Comparison of ENCODE assay signal across 26 cellular contexts in the genomic region with DNA sequence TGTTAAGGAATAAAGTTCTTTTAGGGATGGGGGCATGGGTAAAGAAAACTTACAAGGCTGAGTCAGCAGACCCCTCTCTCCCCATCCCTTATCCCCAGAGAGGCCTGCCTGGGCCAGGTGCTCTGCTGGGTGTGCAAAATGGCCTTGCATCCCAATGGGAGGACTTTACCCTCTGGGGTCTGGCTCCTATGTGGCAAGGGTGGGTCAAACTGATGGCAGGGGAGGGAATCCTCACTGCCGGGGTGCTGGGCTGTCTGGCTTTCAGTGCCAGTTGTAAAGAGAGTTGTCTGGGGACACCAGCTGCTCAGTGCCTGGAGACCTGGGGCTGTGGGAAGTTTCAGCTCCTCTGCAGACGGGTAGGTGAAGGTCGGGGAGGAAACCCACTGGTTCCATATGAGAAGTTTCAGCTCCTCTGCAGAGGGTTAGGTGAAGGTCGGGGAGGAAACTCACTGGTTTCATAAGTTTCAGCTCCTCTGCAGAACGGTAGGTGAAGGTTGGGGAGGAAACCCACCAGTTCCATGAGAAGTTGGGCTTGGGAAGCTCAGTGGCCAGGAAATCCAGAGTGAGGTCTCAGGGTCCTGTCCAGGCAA.
DNase-seq lines count a peak whose midpoint lies in the region; ATAC-seq and TF ChIP-seq lines count a peak whose summit lies in the region.
"Had no signal": no experiment of that assay in that cellular context is flagged by ENCODE, and none has a peak within 500 bp of the region (broad histone marks: within the 10 kb centered on the region; RNA-seq: fewer than 3 reads in every experiment).

No MANE protein-coding gene starts in this region.

- no peak for TF ChIP-seq CTCF in foreskin keratinocyte (conservative IDR thresholded peaks at IDR 0.05)

- H3K27ac ChIP-seq in foreskin keratinocyte: no peak overlapping the region
- H3K27ac ChIP-seq: dorsolateral prefrontal cortex, gastroesophageal sphincter, RWPE1, spleen, stomach, upper lobe of left lung had no signal

- peaks cover 5% of the 10 kb centered on the region for H3K4me1 ChIP-seq in foreskin keratinocyte
- H3K4me1 ChIP-seq: gastroesophageal sphincter, spleen, stomach, upper lobe of left lung had no signal

- peak; percentile 47 for DNase-seq in mesenteric fat pad (ENCODE audit: low spot score)
- DNase-seq in putamen (ENCODE audit: low spot score): no peak
- no peak for DNase-seq in foreskin keratinocyte
- no peak for DNase-seq in NCI-H1417 (lab: John Stamatoyannopoulos, UW)
- DNase-seq: activated CD4-positive, CD25-positive, alpha-beta regulatory T cell; activated naive CD4-positive, alpha-beta T cell treated with anti-CD3 and anti-CD28 coated beads, Interleukin-2, amount 10 ng/mL, durations not matched to agents 7 days and 5 days; activated T-cell treated with anti-CD3 and anti-CD28 coated beads, Interleukin-2, amount 50 U/mL, for 72 hours; CD8-positive, alpha-beta T cell; DMS53; dorsolateral prefrontal cortex; NCI-H1048; NCI-H2081 treated with DMSO at 0.1 percent for 48 hours; occipital lobe; retina; SK-N-SH; spleen; stimulated activated CD4-positive, alpha-beta T cell treated with anti-CD3 and anti-CD28 coated beads, Interleukin-4, amount 100 ng/mL, for 24 hours; stomach; T-helper 9 cell; upper lobe of left lung had no signal

- ATAC-seq in GM18907 (IDR thresholded peaks at IDR 0.05; ENCODE audit: unreplicated experiment) (peak; percentile 68), GM21423 (IDR thresholded peaks at IDR 0.05; ENCODE audit: unreplicated experiment) (peak; percentile 68), HG03066 (IDR thresholded peaks at IDR 0.05; ENCODE audit: low read depth, unreplicated experiment) (peak; percentile 78), HG02840 (IDR thresholded peaks at IDR 0.05; ENCODE audit: low FRiP score, unreplicated experiment) (no peak), foreskin keratinocyte (no peak)
- ATAC-seq: activated T-cell treated with anti-CD3 and anti-CD28 coated beads, Interleukin-2, amount 50 U/mL, for 72 hours; CD8-positive, alpha-beta T cell; gastroesophageal sphincter had no signal

- H3K27me3 ChIP-seq in foreskin keratinocyte: peaks cover 11% of the 10 kb centered on the region
- H3K27me3 ChIP-seq: upper lobe of left lung had no signal

Comparison
In these comparisons a context has a peak if more than half of its experiments do, and no peak if none do; other contexts are left out.
1. ATAC-seq: peak in GM18907 (single experiment), GM21423 (single experiment) and HG03066 (single experiment); none in HG02840 (single experiment) and foreskin keratinocyte (single experiment).